15 cellular contexts compared by ENCODE assay signal in genomic region chr2:1509271-1509995, GRCh38.
DNase-seq lines count a peak whose midpoint lies in the region; ATAC-seq and TF ChIP-seq lines count a peak whose summit lies in the region.
"Had no signal": no experiment of that assay in that cellular context is flagged by ENCODE, and none has a peak within 500 bp of the region (broad histone marks: within the 10 kb centered on the region; RNA-seq: fewer than 3 reads in every experiment).

No MANE protein-coding gene starts in this region.

- no peaks in the 10 kb centered on the region for H3K27me3 Mint-ChIP-seq in T-helper 1 cell treated with Interleukin-12 subunit alpha and Interleukin-12 subunit beta and Interleukin-4 antibody, amounts not matched to agents 30 μg/mL and 1 μg/mL, for 36 hours (ENCODE audit: low read depth)

- peaks cover 20% of the 10 kb centered on the region for H3K4me1 Mint-ChIP-seq in T-helper 1 cell treated with Interleukin-12 subunit alpha and Interleukin-12 subunit beta and Interleukin-4 antibody, amounts not matched to agents 30 μg/mL and 1 μg/mL, for 36 hours (ENCODE audit: low read depth)

- intact Hi-C loops in sciatic nerve (cut with DNase I) = no loop called here
- intact Hi-C loops in testis (cut with DNase I; ENCODE audit: low total_unique reads) = no loop called here

- peaks cover 9% of the 10 kb centered on the region for H3K36me3 Mint-ChIP-seq in T-helper 1 cell treated with Interleukin-12 subunit alpha and Interleukin-12 subunit beta and Interleukin-4 antibody, amounts not matched to agents 30 μg/mL and 1 μg/mL, for 36 hours (ENCODE audit: low read depth)
- H3K36me3 Mint-ChIP-seq: neural progenitor cell had no signal

- peak overlapping the region; percentile 35 to 79 for H3K27ac ChIP-seq in esophagus (ENCODE audit: low read depth in 2 of 2, low read length in 1 of 2)
- H3K27ac ChIP-seq in testis = no peak overlapping the region
- H3K27ac ChIP-seq: neural progenitor cell had no signal

- H3K4me1 ChIP-seq in esophagus (ENCODE audit: control insufficient read depth in 2 of 2, insufficient read depth in 2 of 2, low read length in 1 of 2) (no peaks in the 10 kb centered on the region), testis (no peaks in the 10 kb centered on the region)
- H3K4me1 ChIP-seq: ascending aorta, neural progenitor cell, tibial nerve had no signal

- H3K27me3 ChIP-seq in esophagus (ENCODE audit: control insufficient read depth in 1 of 2, insufficient read depth in 2 of 2, low read length in 2 of 2) = no peaks in the 10 kb centered on the region
- no peaks in the 10 kb centered on the region for H3K27me3 ChIP-seq in testis
- H3K27me3 ChIP-seq: ascending aorta, neural progenitor cell, tibial nerve had no signal

- H3K9me3 Mint-ChIP-seq in T-helper 1 cell treated with Interleukin-12 subunit alpha and Interleukin-12 subunit beta and Interleukin-4 antibody, amounts not matched to agents 30 μg/mL and 1 μg/mL, for 36 hours = peaks cover 22% of the 10 kb centered on the region
- H3K9me3 Mint-ChIP-seq: neural progenitor cell had no signal

- H3K4me3 ChIP-seq in esophagus (ENCODE audit: low read depth in 1 of 2, low read length in 2 of 2) = no peak overlapping the region
- H3K4me3 ChIP-seq in testis = no peak overlapping the region
- H3K4me3 ChIP-seq: ascending aorta, neural progenitor cell, tibial nerve had no signal

- 35 to 39% methylated on average over 5 of the region's 5 CpGs for WGBS in esophagus, 2 donors
- WGBS in testis, 2 donors = 71 to 82% methylated on average over 5 of the region's 5 CpGs

- H3K27ac Mint-ChIP-seq in T-helper 1 cell treated with Interleukin-12 subunit alpha and Interleukin-12 subunit beta and Interleukin-4 antibody, amounts not matched to agents 30 μg/mL and 1 μg/mL, for 36 hours = peak overlapping the region; percentile 92
- H3K27ac Mint-ChIP-seq: neural progenitor cell had no signal

- no peak for TF ChIP-seq POLR2A in testis (IDR thresholded peaks at IDR 0.05)

- TF ChIP-seq CTCF in testis (IDR thresholded peaks at IDR 0.05) = no peak

- H3K9me3 ChIP-seq in esophagus (ENCODE audit: control insufficient read depth in 2 of 2, insufficient read depth in 1 of 2, low read depth in 1 of 2, low read length in 1 of 2) = no peaks in the 10 kb centered on the region
- no peaks in the 10 kb centered on the region for H3K9me3 ChIP-seq in testis
- H3K9me3 ChIP-seq: ascending aorta, tibial nerve had no signal

- peak; percentile 69 for DNase-seq in NCI-H2107 treated with DMSO at 0.1 percent for 48 hours (lab: John Stamatoyannopoulos, UW; ENCODE audit: unreplicated experiment)
- DNase-seq in NCI-H2107 (lab: John Stamatoyannopoulos, UW) = no peak
- peak; percentile 25 for DNase-seq in sciatic nerve (ENCODE audit: low spot score)
- no peak for DNase-seq in testis
- no peak for DNase-seq in T-helper 9 cell
- DNase-seq: 8988T, Kasumi-1, NCI-H2029 treated with DMSO at 0.1 percent for 48 hours, small intestine had no signal

- ATAC-seq in sciatic nerve = no peak
- no peak for ATAC-seq in HG02610 (IDR thresholded peaks at IDR 0.05; ENCODE audit: unreplicated experiment)

- H3K36me3 ChIP-seq in esophagus (ENCODE audit: control insufficient read depth in 2 of 2, insufficient read depth in 2 of 2, low read length in 1 of 2) (no peaks in the 10 kb centered on the region), testis (ENCODE audit: low read depth, missing control alignments) (no peaks in the 10 kb centered on the region)
- H3K36me3 ChIP-seq: ascending aorta, neural progenitor cell, tibial nerve had no signal

- H3K4me3 Mint-ChIP-seq in T-helper 1 cell treated with Interleukin-12 subunit alpha and Interleukin-12 subunit beta and Interleukin-4 antibody, amounts not matched to agents 30 μg/mL and 1 μg/mL, for 36 hours = peak overlapping the region; percentile 74
- H3K4me3 Mint-ChIP-seq: neural progenitor cell had no signal

Comparison
In these comparisons a context has a peak if more than half of its experiments do, and no peak if none do; other contexts are left out.
1. DNase-seq: peak in NCI-H2107 treated with DMSO at 0.1 percent for 48 hours (single experiment) and sciatic nerve (single experiment); none in NCI-H2107 (single experiment), testis (single experiment) and T-helper 9 cell (single experiment).
2. H3K27ac ChIP-seq: peak in esophagus (2 of 2); none in testis (0 of 2).